ENCODE assay signal across 8 cellular contexts in genomic region chr2:95022309-95023221, GRCh38. TPM values are rescaled to one million over a fixed set of nuclear protein-coding genes. Genes with fewer than 3 reads are reported as not detected.
DNase-seq lines count a peak whose midpoint lies in the region; ATAC-seq lines count a peak whose summit lies in the region.

No MANE protein-coding gene starts in this region.

- ATAC-seq in GM18873 (IDR thresholded peaks at IDR 0.05; ENCODE audit: low FRiP score, unreplicated experiment) (peak; percentile 85), HG03097 (IDR thresholded peaks at IDR 0.05; ENCODE audit: low FRiP score, unreplicated experiment) (peak; percentile 98), left lobe of liver (peak; percentile 93)

- DNase-seq in Ammon's horn (ENCODE audit: low spot score), result peak; percentile 92
- peak; percentile 72 for DNase-seq in NCI-H2196 (lab: John Stamatoyannopoulos, UW; ENCODE audit: unreplicated experiment)
- DNase-seq in activated CD4-positive, CD25-positive, alpha-beta regulatory T cell treated with anti-CD3 and anti-CD28 coated beads, Interleukin-2, amount 50 U/mL, for 72 hours, result peak; percentile 88
- peak; percentile 74 for DNase-seq in central memory CD4-positive, alpha-beta T cell
- DNase-seq in left lobe of liver (ENCODE audit: low spot score), result peak; percentile 66
- peak; percentile 75 for DNase-seq in stimulated activated CD8-positive, alpha-beta memory T cell treated with anti-CD3 and anti-CD28 coated beads, Interleukin-12 subunit alpha, Interleukin-12 subunit beta, amount 100 ng/mL, for 1 hour (ENCODE audit: low read depth)

RNA-seq across cellular contexts. Expression of gene MAL, which starts 2.9 kb away (rescaled TPM):
- 0.28 TPM for total RNA-seq in left lobe of liver

Comparison
In these comparisons a context has a peak if more than half of its experiments do, and no peak if none do; other contexts are left out.
1. Peak in every context shown above with its lines: DNase-seq and ATAC-seq.